ENCODE assay signal across 8 cellular contexts in the genomic region with DNA sequence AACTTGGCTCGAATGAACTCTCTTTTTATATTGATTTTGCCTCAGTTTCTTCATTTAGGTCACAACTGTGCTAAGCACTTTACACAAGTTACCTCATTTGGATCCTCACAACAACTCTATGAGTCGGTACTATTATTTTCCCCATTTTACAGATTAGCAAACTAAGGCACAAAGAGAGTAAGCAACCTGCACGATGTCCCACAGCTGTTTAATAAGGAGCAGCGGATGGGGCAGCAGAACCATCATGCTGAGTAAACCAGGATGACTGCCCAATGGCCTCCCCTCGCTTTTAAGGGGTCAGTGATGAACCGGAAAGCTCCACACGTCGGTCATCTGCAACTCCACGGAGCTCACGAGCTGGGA. TPM values are rescaled to one million over a fixed set of nuclear protein-coding genes. Genes with fewer than 3 reads are reported as not detected.
DNase-seq lines count a peak whose midpoint lies in the region; TF ChIP-seq lines count a peak whose summit lies in the region.

No MANE protein-coding gene starts in this region.

- peak overlapping the region; percentile 27 for H3K9ac ChIP-seq in endodermal cell (ENCODE audit: extremely low read depth, low read length, poor library complexity, severe bottlenecking)

- DNase-seq in MG63, result no peak
- no peak for DNase-seq in endodermal cell
- no peak for DNase-seq in activated gamma-delta T cell (lab: John Stamatoyannopoulos, UW)
- no peak for DNase-seq in A172 (ENCODE audit: low spot score)
- DNase-seq in NCI-H82 (lab: John Stamatoyannopoulos, UW), result no peak
- DNase-seq in DMS79 treated with DMSO at 0.1 percent for 48 hours (lab: John Stamatoyannopoulos, UW), result no peak

- H3K4me1 ChIP-seq in DOHH2 (ENCODE audit: control insufficient read depth, low read length) (peaks cover 4% of the 10 kb centered on the region; the same call in 1 of the 2 replicates), endodermal cell (ENCODE audit: control insufficient read depth, insufficient read depth, low read length) (no peaks in the 10 kb centered on the region), neutrophil (ENCODE audit: control insufficient read depth in 1 of 2, insufficient read depth in 1 of 2, low read depth in 1 of 2, low read length in 1 of 2) (peaks cover 10 to 12% of the 10 kb centered on the region in 2 experiments)

- H3K36me3 ChIP-seq in DOHH2 (ENCODE audit: control insufficient read depth, low read length) (no peaks in the 10 kb centered on the region), MG63 (no peaks in the 10 kb centered on the region), endodermal cell (ENCODE audit: control insufficient read depth, insufficient read depth, low read length) (no peaks in the 10 kb centered on the region), neutrophil (no peaks in the 10 kb centered on the region)

- peaks cover 59% of the 10 kb centered on the region for H3K27me3 Mint-ChIP-seq in endodermal cell (ENCODE audit: insufficient read depth)

- H3K4me1 Mint-ChIP-seq in endodermal cell, result peaks cover 13% of the 10 kb centered on the region

- no peaks in the 10 kb centered on the region for H3K27me3 ChIP-seq in DOHH2 (ENCODE audit: control insufficient read depth, low read length)
- no peaks in the 10 kb centered on the region for H3K27me3 ChIP-seq in MG63
- peaks cover 32% of the 10 kb centered on the region for H3K27me3 ChIP-seq in endodermal cell (ENCODE audit: control insufficient read depth, insufficient read depth, low read length, poor library complexity, severe bottlenecking)
- H3K27me3 ChIP-seq in neutrophil, result peaks cover 8% of the 10 kb centered on the region

- no peaks in the 10 kb centered on the region for H4K20me1 ChIP-seq in DOHH2 (ENCODE audit: control insufficient read depth, insufficient read depth, low read depth, low read length)

- no peaks in the 10 kb centered on the region for H3F3A ChIP-seq in DOHH2 (ENCODE audit: control insufficient read depth, insufficient read depth)

- no peak overlapping the region for H3K27ac ChIP-seq in DOHH2 (ENCODE audit: low read depth, low read length)
- no peak overlapping the region for H3K27ac ChIP-seq in endodermal cell (ENCODE audit: low read depth, low read length)
- no peak overlapping the region for H3K27ac ChIP-seq in neutrophil

- H3K9me3 ChIP-seq in DOHH2 (ENCODE audit: control insufficient read depth, insufficient read depth, low read length) (no peaks in the 10 kb centered on the region), MG63 (no peaks in the 10 kb centered on the region), endodermal cell (ENCODE audit: control insufficient read depth, low read length) (no peaks in the 10 kb centered on the region), neutrophil (no peaks in the 10 kb centered on the region)

- WGBS in endodermal cell (ENCODE audit: insufficient coverage in 1 of 2, insufficient read length in 1 of 2), 2 experiments, result 48 to 54% methylated on average over 9 to 10 of the region's 10 CpGs

- H3K27ac Mint-ChIP-seq in endodermal cell, result no peak overlapping the region

- TF ChIP-seq CTCF in DOHH2 (IDR thresholded peaks at IDR 0.05; ENCODE audit: low read depth, low read length, poor library complexity, severe bottlenecking) (no peak), endodermal cell (conservative IDR thresholded peaks at IDR 0.05) (no peak), neutrophil (IDR thresholded peaks at IDR 0.05) (no peak)

- peak overlapping the region; percentile 73 for H3K4me3 ChIP-seq in DOHH2 (ENCODE audit: low read length)
- peak overlapping the region; percentile 68 for H3K4me3 ChIP-seq in MG63
- peak overlapping the region; percentile 84 for H3K4me3 ChIP-seq in endodermal cell (ENCODE audit: low read length)
- H3K4me3 ChIP-seq in neutrophil (ENCODE audit: low read depth in 1 of 2, low read length in 1 of 2), result peak overlapping the region; percentile 54 to 63

- no peaks in the 10 kb centered on the region for H3K36me3 Mint-ChIP-seq in endodermal cell (ENCODE audit: low read depth)

- H3K9me3 Mint-ChIP-seq in endodermal cell, result no peaks in the 10 kb centered on the region

- H3K79me2 ChIP-seq in DOHH2 (ENCODE audit: control insufficient read depth, low read length), result peaks cover 3% of the 10 kb centered on the region; the same call in 1 of the 2 replicates

- peak overlapping the region; percentile 68 for H3K4me2 ChIP-seq in DOHH2 (ENCODE audit: low read length)

- no peaks in the 10 kb centered on the region for H3K9me2 ChIP-seq in DOHH2 (replicated peaks; ENCODE audit: control insufficient read depth, low read length)

- H3K4me3 Mint-ChIP-seq in endodermal cell, result peak overlapping the region; percentile 56

RNA-seq across cellular contexts. Expression of gene PRELID2, which starts 0.6 kb away (rescaled TPM):
- 3.8 and 18.4 TPM in 2 replicates for total RNA-seq in MG63 (2014; rRNA removed; shearing (Covaris generic); ENCODE audit: low replicate concordance)
- total RNA-seq in endodermal cell, result 10 to 100 TPM in 1 of 2 donors, 1 to 10 TPM in 1; 6.7 to 14.3 TPM
- 9.4 TPM for polyA plus RNA-seq in endodermal cell (2013, experiment 1 of 2)
- 8.9 TPM for polyA plus RNA-seq in endodermal cell (2013, experiment 2 of 2)
- total RNA-seq in A172 (2014; rRNA removed; shearing (Covaris generic)), result 26.3 and 28.1 TPM in 2 replicates

RNA-seq across cellular contexts. Expression of gene GRXCR2, which starts 38.3 kb away (rescaled TPM):
- not detected in 2 replicates for total RNA-seq in MG63 (2014; rRNA removed; shearing (Covaris generic); ENCODE audit: low replicate concordance)
- not detected for total RNA-seq in endodermal cell
- polyA plus RNA-seq in endodermal cell (2013, experiment 1 of 2), result not detected
- polyA plus RNA-seq in endodermal cell (2013, experiment 2 of 2), result not detected
- total RNA-seq in A172 (2014; rRNA removed; shearing (Covaris generic)), result not detected in 2 replicates
